In the genomic region with DNA sequence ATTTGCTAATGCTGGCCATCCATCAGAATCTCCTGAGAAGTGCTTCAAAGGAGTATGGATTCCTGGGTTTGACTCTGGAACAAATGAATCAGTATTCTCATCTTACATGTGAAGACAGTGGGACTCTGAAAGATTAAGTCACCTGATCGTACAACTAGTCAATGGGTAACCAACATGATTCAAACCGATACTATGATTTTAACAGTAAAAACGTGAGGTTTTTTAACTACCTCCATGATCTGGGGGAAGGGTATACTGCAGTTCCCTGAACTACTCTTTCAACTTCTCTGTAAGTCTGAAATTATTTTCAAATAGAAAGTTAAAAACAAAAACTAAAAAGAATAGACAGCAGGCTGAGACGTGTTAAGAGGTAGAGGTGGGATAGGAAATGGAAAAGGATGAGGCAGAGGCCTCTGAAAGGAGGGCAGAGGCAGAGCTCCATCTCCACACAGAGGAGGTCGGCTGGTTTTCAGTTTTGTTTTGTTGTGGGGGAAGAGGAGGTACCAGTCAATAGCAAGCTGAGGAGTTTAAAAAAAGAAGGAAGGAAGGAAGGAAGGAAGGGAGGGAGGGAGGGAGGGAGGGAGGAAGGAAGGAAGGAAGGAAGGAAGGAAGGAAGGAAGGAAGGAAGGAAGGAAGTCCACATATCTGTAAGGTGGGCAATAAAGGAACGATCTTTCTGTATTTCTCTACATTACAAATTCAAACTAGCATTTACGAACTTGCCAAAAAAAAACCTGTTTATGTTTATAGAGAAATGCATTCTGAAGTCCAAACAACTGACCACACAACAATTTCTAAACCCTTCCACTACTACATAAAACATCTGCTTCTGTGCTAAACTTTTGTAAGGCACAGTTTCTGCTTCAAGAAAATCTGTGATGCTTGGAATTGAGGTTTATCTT, we compare ENCODE assay signal across 8 cellular contexts.
DNase-seq lines count a peak whose midpoint lies in the region; ATAC-seq and TF ChIP-seq lines count a peak whose summit lies in the region.

No MANE protein-coding gene starts in this region.

- no peaks in the 10 kb centered on the region for H3K27me3 ChIP-seq in uterus

- ATAC-seq in HG03108 (IDR thresholded peaks at IDR 0.05; ENCODE audit: unreplicated experiment), result peak; percentile 78
- peak; percentile 91 to 92 for ATAC-seq in activated naive CD4-positive, alpha-beta T cell treated with anti-CD3 and anti-CD28 coated beads, Interleukin-2, amount 50 U/mL, for 72 hours

- peak overlapping the region; percentile 3 to 7 for H3K27ac ChIP-seq in uterus

- intact Hi-C loops in uterus (cut with DNase I; ENCODE audit: low total_unique reads), result no loop called here

- H3K9me3 ChIP-seq in uterus, result no peaks in the 10 kb centered on the region

- H3K36me3 Mint-ChIP-seq in activated naive CD4-positive, alpha-beta T cell treated with anti-CD3 and anti-CD28 coated beads, Interleukin-2, amount 50 U/mL, for 72 hours, result peaks cover 0 to 13% of the 10 kb centered on the region in 2 donors
- peaks cover 4% of the 10 kb centered on the region for H3K36me3 Mint-ChIP-seq in glutamatergic neuron (ENCODE audit: unreplicated experiment)

- peaks cover 23% of the 10 kb centered on the region for H3K4me1 Mint-ChIP-seq in glutamatergic neuron (ENCODE audit: low read depth, unreplicated experiment)

- peak overlapping the region; percentile 95 to 100 for H3K27ac Mint-ChIP-seq in activated naive CD4-positive, alpha-beta T cell treated with anti-CD3 and anti-CD28 coated beads, Interleukin-2, amount 50 U/mL, for 72 hours
- H3K27ac Mint-ChIP-seq in glutamatergic neuron (ENCODE audit: unreplicated experiment), result no peak overlapping the region

- no peak overlapping the region for H3K4me3 ChIP-seq in uterus

- peaks cover 0 to 5% of the 10 kb centered on the region in 2 donors for H3K9me3 Mint-ChIP-seq in activated naive CD4-positive, alpha-beta T cell treated with anti-CD3 and anti-CD28 coated beads, Interleukin-2, amount 50 U/mL, for 72 hours
- H3K9me3 Mint-ChIP-seq in glutamatergic neuron (ENCODE audit: unreplicated experiment), result peaks cover 13% of the 10 kb centered on the region

- no peak overlapping the region for H3K4me3 Mint-ChIP-seq in glutamatergic neuron (ENCODE audit: unreplicated experiment)

- TF ChIP-seq POLR2A in uterus (IDR thresholded peaks at IDR 0.05), result no peak

- peaks cover 12% of the 10 kb centered on the region for H3K27me3 Mint-ChIP-seq in glutamatergic neuron (ENCODE audit: unreplicated experiment)

- H3K4me1 ChIP-seq in uterus, result peaks cover 0 to 2% of the 10 kb centered on the region in 2 donors

- TF ChIP-seq CTCF in uterus (IDR thresholded peaks at IDR 0.05) (no peak), glutamatergic neuron (IDR thresholded peaks at IDR 0.05; ENCODE audit: partially characterized antibody, unreplicated experiment) (no peak)

- H3K36me3 ChIP-seq in uterus, result no peaks in the 10 kb centered on the region

- peak; percentile 37 for DNase-seq in stimulated activated naive CD4-positive, alpha-beta T cell treated with Interleukin-2 at 50 U/mL for 16 hours (lab: John Stamatoyannopoulos, UW)
- no peak for DNase-seq in stimulated activated naive CD4-positive, alpha-beta T cell (lab: John Stamatoyannopoulos, UW)
- peak in 1 of 2 donors; percentile 41 for DNase-seq in activated naive CD4-positive, alpha-beta T cell treated with anti-CD3 and anti-CD28 coated beads, Interleukin-2, amount 50 U/mL, for 72 hours (ENCODE audit: low spot score in 2 of 2)
- DNase-seq in uterus (no peak), AG20443 (ENCODE audit: low spot score) (no peak), glutamatergic neuron (no peak)
- DNase-seq in central memory CD4-positive, alpha-beta T cell, result no peak
